In genomic region chr17:68011199-68011665, GRCh38 we compare ENCODE assay signal across 8 cellular contexts. TPM values are rescaled to one million over a fixed set of nuclear protein-coding genes. Genes with fewer than 3 reads are reported as not detected.
DNase-seq lines count a peak whose midpoint lies in the region; ATAC-seq and TF ChIP-seq lines count a peak whose summit lies in the region.

No MANE protein-coding gene starts in this region.

- H3K9ac ChIP-seq in endodermal cell (ENCODE audit: extremely low read depth, low read length, poor library complexity, severe bottlenecking) = no peak overlapping the region

- H3K27me3 ChIP-seq in endodermal cell (ENCODE audit: control insufficient read depth, insufficient read depth, low read length, poor library complexity, severe bottlenecking) = no peaks in the 10 kb centered on the region

- no peaks in the 10 kb centered on the region for H3K9me3 Mint-ChIP-seq in endodermal cell
- H3K9me3 Mint-ChIP-seq in natural killer cell = no peaks in the 10 kb centered on the region

- peaks cover 2% of the 10 kb centered on the region for H3K4me1 Mint-ChIP-seq in endodermal cell
- peaks cover 5 to 6% of the 10 kb centered on the region in 2 donors for H3K4me1 Mint-ChIP-seq in natural killer cell

- DNase-seq in NCI-H510A treated with DMSO at 0.1 percent for 48 hours (lab: John Stamatoyannopoulos, UW) (peak; percentile 67), NCI-H510A (lab: John Stamatoyannopoulos, UW) (no peak), MV-4-11 (lab: John Stamatoyannopoulos, UW) (peak; percentile 22), endodermal cell (peak; percentile 96), natural killer cell (peak; percentile 67), superior temporal gyrus (ENCODE audit: extremely low spot score) (peak; percentile 29), occipital lobe (lab: John Stamatoyannopoulos, UW) (no peak)
- peak; percentile 40 to 47 for DNase-seq in activated CD4-positive, alpha-beta T cell treated with anti-CD3 and anti-CD28 coated beads, Interleukin-2, amount 50 U/mL, for 4 hours

- no peaks in the 10 kb centered on the region for H3K4me1 ChIP-seq in endodermal cell (ENCODE audit: control insufficient read depth, insufficient read depth, low read length)

- no peak overlapping the region for H3K27ac ChIP-seq in endodermal cell (ENCODE audit: low read depth, low read length)

- peak; percentile 89 to 96 (median 92) for ATAC-seq in natural killer cell

- H3K4me3 Mint-ChIP-seq in endodermal cell (peak overlapping the region; percentile 34), natural killer cell (peak overlapping the region; percentile 63)

- WGBS in endodermal cell (ENCODE audit: insufficient coverage in 1 of 2, insufficient read length in 1 of 2), 2 experiments = 55 to 93% methylated on average over 9 to 20 of the region's 20 CpGs

- H3K9me3 ChIP-seq in endodermal cell (ENCODE audit: control insufficient read depth, low read length) = no peaks in the 10 kb centered on the region

- intact Hi-C loops in natural killer cell (cut with micrococcal nuclease) = loop anchor here (5.0 kb wide), 1 partner anchor 49 kb away; no protein-coding TSS in a partner anchor

- peak; percentile 86 for TF ChIP-seq CTCF in endodermal cell (conservative IDR thresholded peaks at IDR 0.05)
- peak; percentile 84 for TF ChIP-seq CTCF in natural killer cell (IDR thresholded peaks at IDR 0.05)

- peak overlapping the region; percentile 81 for H3K27ac Mint-ChIP-seq in endodermal cell
- H3K27ac Mint-ChIP-seq in natural killer cell = no peak overlapping the region

- H3K36me3 Mint-ChIP-seq in endodermal cell (ENCODE audit: low read depth) (no peaks in the 10 kb centered on the region), natural killer cell (no peaks in the 10 kb centered on the region)

- H3K27me3 Mint-ChIP-seq in endodermal cell (ENCODE audit: insufficient read depth) (no peaks in the 10 kb centered on the region), natural killer cell (ENCODE audit: low read depth in 2 of 2) (peaks cover 0 to 2% of the 10 kb centered on the region in 2 donors)

- no peak overlapping the region for H3K4me3 ChIP-seq in endodermal cell (ENCODE audit: low read length)

- no peaks in the 10 kb centered on the region for H3K36me3 ChIP-seq in endodermal cell (ENCODE audit: control insufficient read depth, insufficient read depth, low read length)

RNA-seq across cellular contexts. Expression of gene C17orf58, which starts 15.0 kb away (rescaled TPM):
- total RNA-seq in endodermal cell (10 to 100 TPM; 14.0 to 14.1 TPM), natural killer cell (1 to 10 TPM; 4.3 to 5.8 (median 4.6) TPM), occipital lobe (34.9 TPM)
- polyA plus RNA-seq in endodermal cell (2013, experiment 1 of 2) = 24.2 TPM
- polyA plus RNA-seq in endodermal cell (2013, experiment 2 of 2) = 20.7 TPM

RNA-seq across cellular contexts. Expression of gene KPNA2, which starts 24.3 kb away (rescaled TPM):
- total RNA-seq in endodermal cell (100 to 1,000 TPM; 248 to 310 TPM), natural killer cell (10 to 100 TPM; 45.1 to 52.8 (median 49.3) TPM), occipital lobe (34.2 TPM)
- polyA plus RNA-seq in endodermal cell (2013, experiment 1 of 2) = 444 TPM
- 412 TPM for polyA plus RNA-seq in endodermal cell (2013, experiment 2 of 2)

Comparison
In these comparisons a context has a peak if more than half of its experiments do, and no peak if none do; other contexts are left out.
1. DNase-seq: peak in NCI-H510A treated with DMSO at 0.1 percent for 48 hours (single experiment), MV-4-11 (single experiment), activated CD4-positive, alpha-beta T cell treated with anti-CD3 and anti-CD28 coated beads, Interleukin-2, amount 50 U/mL, for 4 hours (2 of 2), endodermal cell (single experiment), natural killer cell (single experiment) and superior temporal gyrus (single experiment); none in NCI-H510A (single experiment) and occipital lobe (single experiment).